22 cellular contexts compared by ENCODE assay signal in genomic region chr2:45772038-45772437, GRCh38.
DNase-seq lines count a peak whose midpoint lies in the region; ATAC-seq and TF ChIP-seq lines count a peak whose summit lies in the region.
"Had no signal": no experiment of that assay in that cellular context is flagged by ENCODE, and none has a peak within 500 bp of the region (broad histone marks: within the 10 kb centered on the region; RNA-seq: fewer than 3 reads in every experiment).

No MANE protein-coding gene starts in this region.

- no peaks in the 10 kb centered on the region for H3K9me3 Mint-ChIP-seq in T-helper 2 cell treated with Interferon-gamma antibody and Interleukin-4, amounts not matched to agents 5 μg/mL and 100 μg/mL, for 36 hours
- H3K9me3 Mint-ChIP-seq: activated T-helper 2 cell treated with anti-CD3 and anti-CD28 coated beads, Interferon-gamma antibody, Interleukin-2, Interleukin-4, amounts not matched to agents 10 μg/mL and 5 μg/mL and 100 μg/mL, durations not matched to agents 14 hours and 24 hours and 36 hours; neural crest cell; stimulated activated naive B cell treated with anti-CD40 and anti-IgM and Interleukin-4, amounts not matched to agents 10 μg/mL and 1 μg/mL and 100 μg/mL, for 72 hours had no signal

- H2BK12ac ChIP-seq in neuronal stem cell (ENCODE audit: low read length): peak overlapping the region; percentile 8

- no peak overlapping the region for H3K4me3 Mint-ChIP-seq in T-helper 2 cell treated with Interferon-gamma antibody and Interleukin-4, amounts not matched to agents 5 μg/mL and 100 μg/mL, for 36 hours
- H3K4me3 Mint-ChIP-seq: activated naive CD8-positive, alpha-beta T cell; neural crest cell had no signal

- no peak overlapping the region for H3K4ac ChIP-seq in neuronal stem cell (ENCODE audit: low read length)

- H3K4me2 ChIP-seq in fibroblast of lung (ENCODE audit: extremely low read depth, insufficient read depth, low read length) (no peak overlapping the region), neuronal stem cell (ENCODE audit: insufficient read depth, low read length, poor library complexity, severe bottlenecking) (no peak overlapping the region), osteoblast (ENCODE audit: insufficient read depth, low read length) (no peak overlapping the region)

- no peak overlapping the region for H2BK5ac ChIP-seq in neuronal stem cell (ENCODE audit: low read length)

- H3K4me3 ChIP-seq in right atrium auricular region: no peak overlapping the region
- no peak overlapping the region for H3K4me3 ChIP-seq in right cardiac atrium (ENCODE audit: low read length)
- no peak overlapping the region for H3K4me3 ChIP-seq in fibroblast of lung (replicated peaks in 1 of 4; ENCODE audit: control extremely low read depth in 1 of 4, insufficient read depth in 1 of 4, low read depth in 3 of 4, low read length in 4 of 4)
- no peak overlapping the region for H3K4me3 ChIP-seq in neuronal stem cell (ENCODE audit: low read length in 2 of 2)
- no peak overlapping the region for H3K4me3 ChIP-seq in osteoblast (ENCODE audit: insufficient read depth, low read length)
- H3K4me3 ChIP-seq: GM12878, mucosa of descending colon had no signal

- no peaks in the 10 kb centered on the region for H3K79me1 ChIP-seq in neuronal stem cell (ENCODE audit: low read depth, low read length)

- no peak overlapping the region for H2BK15ac ChIP-seq in neuronal stem cell (ENCODE audit: low read length)

- DNase-seq in right atrium auricular region (ENCODE audit: low spot score) (no peak), right cardiac atrium (no peak), fibroblast of lung (ENCODE audit: low read depth in 2 of 2) (no peak), neuronal stem cell (ENCODE audit: low spot score) (no peak), DMS79 (lab: John Stamatoyannopoulos, UW) (no peak), osteoblast (ENCODE audit: insufficient read length, low spot score, missing footprints) (no peak)
- no peak for DNase-seq in T-helper 2 cell treated with Interferon-gamma antibody and Interleukin-4, amounts not matched to agents 5 μg/mL and 100 μg/mL, for 36 hours (ENCODE audit: low spot score)
- DNase-seq: activated CD4-positive, alpha-beta T cell treated with anti-CD3 and anti-CD28 coated beads, Interleukin-2, amount 50 U/mL, for 48 hours; activated CD4-positive, CD25-positive, alpha-beta regulatory T cell treated with anti-CD3 and anti-CD28 coated beads, Interleukin-2, amount 50 U/mL, for 72 hours; DMS153; NCI-H1048; NCI-H2107; NCI-H345; NCI-H69; PC-3; stimulated activated naive B cell treated with anti-CD40 and anti-IgM and Interleukin-4, amounts not matched to agents 10 μg/mL and 1 μg/mL and 100 μg/mL, for 72 hours had no signal

- no peak overlapping the region for H3K23ac ChIP-seq in neuronal stem cell (ENCODE audit: low read depth, low read length, poor library complexity)

- no peak overlapping the region for H3K27ac Mint-ChIP-seq in T-helper 2 cell treated with Interferon-gamma antibody and Interleukin-4, amounts not matched to agents 5 μg/mL and 100 μg/mL, for 36 hours
- H3K27ac Mint-ChIP-seq: activated naive CD8-positive, alpha-beta T cell; activated T-helper 2 cell treated with anti-CD3 and anti-CD28 coated beads, Interferon-gamma antibody, Interleukin-2, Interleukin-4, amounts not matched to agents 10 μg/mL and 5 μg/mL and 100 μg/mL, durations not matched to agents 14 hours and 24 hours and 36 hours had no signal

- H3K18ac ChIP-seq in neuronal stem cell (ENCODE audit: low read length): peak overlapping the region; percentile 23

- H4K20me1 ChIP-seq in fibroblast of lung (ENCODE audit: control insufficient read depth, extremely low read depth, insufficient read depth, low read length) (no peaks in the 10 kb centered on the region), osteoblast (ENCODE audit: insufficient read depth, low read length) (peaks cover 5% of the 10 kb centered on the region)

- H3K36me3 ChIP-seq in right atrium auricular region (no peaks in the 10 kb centered on the region), fibroblast of lung (ENCODE audit: control insufficient read depth, insufficient read depth, low read length) (no peaks in the 10 kb centered on the region), neuronal stem cell (replicated peaks in 1 of 2; ENCODE audit: control insufficient read depth in 2 of 2, insufficient read depth in 2 of 2, low read length in 2 of 2) (no peaks in the 10 kb centered on the region), osteoblast (ENCODE audit: insufficient read depth, low read length) (no peaks in the 10 kb centered on the region)
- H3K36me3 ChIP-seq: suprapubic skin had no signal

- H3K27me3 ChIP-seq in right atrium auricular region (no peaks in the 10 kb centered on the region), right cardiac atrium (ENCODE audit: control insufficient read depth, insufficient read depth) (no peaks in the 10 kb centered on the region), fibroblast of lung (ENCODE audit: control insufficient read depth, insufficient read depth, low read length) (no peaks in the 10 kb centered on the region), neuronal stem cell (ENCODE audit: control insufficient read depth in 3 of 3, insufficient read depth in 3 of 3, low read depth in 1 of 3, low read length in 3 of 3) (no peaks in the 10 kb centered on the region), osteoblast (ENCODE audit: insufficient read depth, low read length) (no peaks in the 10 kb centered on the region)
- H3K27me3 ChIP-seq: suprapubic skin had no signal

- H3K79me2 ChIP-seq in fibroblast of lung (ENCODE audit: control insufficient read depth, insufficient read depth, low read length): no peaks in the 10 kb centered on the region
- no peaks in the 10 kb centered on the region for H3K79me2 ChIP-seq in osteoblast (ENCODE audit: insufficient read depth, low read length)

- no peak overlapping the region for H4K8ac ChIP-seq in neuronal stem cell (ENCODE audit: low read depth, low read length)

- TF ChIP-seq CTCF in right atrium auricular region (IDR thresholded peaks at IDR 0.05): no peak
- no peak for TF ChIP-seq CTCF in fibroblast of lung (conservative IDR thresholded peaks at IDR 0.05 in 1 of 2, IDR thresholded peaks at IDR 0.05 in 1 of 2; ENCODE audit: low read depth in 1 of 2, low read length in 2 of 2)
- no peak for TF ChIP-seq CTCF in osteoblast (IDR thresholded peaks at IDR 0.05; ENCODE audit: extremely low read depth, low read depth, low read length)

- no peak overlapping the region for H2BK120ac ChIP-seq in neuronal stem cell (ENCODE audit: low read depth, low read length)

- peak overlapping the region; percentile 49 for H2AK5ac ChIP-seq in neuronal stem cell (ENCODE audit: low read depth, low read length)

- no peak overlapping the region for H4K91ac ChIP-seq in neuronal stem cell (ENCODE audit: low read depth, low read length, poor library complexity)

- peaks cover 0 to 49% of the 10 kb centered on the region in 2 donors for H3K4me1 ChIP-seq in right atrium auricular region
- peaks cover 23% of the 10 kb centered on the region for H3K4me1 ChIP-seq in right cardiac atrium (ENCODE audit: control insufficient read depth, insufficient read depth, low read length)
- H3K4me1 ChIP-seq in fibroblast of lung (ENCODE audit: control insufficient read depth, extremely low read depth, insufficient read depth, low read length): peaks cover 7% of the 10 kb centered on the region
- peaks cover 18 to 22% of the 10 kb centered on the region in 2 donors for H3K4me1 ChIP-seq in neuronal stem cell (ENCODE audit: control insufficient read depth in 2 of 2, insufficient read depth in 1 of 2, low read depth in 1 of 2, low read length in 2 of 2)
- H3K4me1 ChIP-seq in osteoblast (ENCODE audit: insufficient read depth, low read length): peaks cover 13% of the 10 kb centered on the region

- no peak for ATAC-seq in right cardiac atrium
- ATAC-seq: GM12878, PC-3 had no signal

- no peaks in the 10 kb centered on the region for H3K9me3 ChIP-seq in right atrium auricular region
- no peaks in the 10 kb centered on the region for H3K9me3 ChIP-seq in right cardiac atrium (ENCODE audit: control insufficient read depth, low read length)
- no peaks in the 10 kb centered on the region for H3K9me3 ChIP-seq in fibroblast of lung (ENCODE audit: control insufficient read depth, insufficient read depth, low read depth, low read length)
- H3K9me3 ChIP-seq in neuronal stem cell (replicated peaks in 1 of 2; ENCODE audit: control insufficient read depth in 2 of 2, insufficient read depth in 1 of 2, low read depth in 1 of 2, low read length in 2 of 2): no peaks in the 10 kb centered on the region
- no peaks in the 10 kb centered on the region for H3K9me3 ChIP-seq in osteoblast (ENCODE audit: low read depth, low read length)
- H3K9me3 ChIP-seq: mucosa of descending colon, suprapubic skin had no signal

- H3K4me1 Mint-ChIP-seq in T-helper 2 cell treated with Interferon-gamma antibody and Interleukin-4, amounts not matched to agents 5 μg/mL and 100 μg/mL, for 36 hours (ENCODE audit: low read depth): peaks cover 4% of the 10 kb centered on the region

- peaks cover 8% of the 10 kb centered on the region for H3K27me3 Mint-ChIP-seq in T-helper 2 cell treated with Interferon-gamma antibody and Interleukin-4, amounts not matched to agents 5 μg/mL and 100 μg/mL, for 36 hours (ENCODE audit: low read depth)
- H3K27me3 Mint-ChIP-seq: activated naive CD8-positive, alpha-beta T cell; stimulated activated naive B cell treated with anti-CD40 and anti-IgM and Interleukin-4, amounts not matched to agents 10 μg/mL and 1 μg/mL and 100 μg/mL, for 72 hours had no signal

- H3K27ac ChIP-seq in right atrium auricular region (peak overlapping the region; percentile 76 to 78), right cardiac atrium (ENCODE audit: low read length) (no peak overlapping the region), fibroblast of lung (ENCODE audit: insufficient read depth, low read length) (peak overlapping the region; percentile 68), neuronal stem cell (replicated peaks; ENCODE audit: low read length) (no peak overlapping the region), osteoblast (ENCODE audit: low read depth, low read length) (no peak overlapping the region)
- H3K27ac ChIP-seq: suprapubic skin had no signal

- H2AFZ ChIP-seq in fibroblast of lung (ENCODE audit: low read length): no peak overlapping the region
- H2AFZ ChIP-seq in neuronal stem cell (ENCODE audit: low read length): no peak overlapping the region
- H2AFZ ChIP-seq in osteoblast (ENCODE audit: low read length): no peak overlapping the region

- H3K36me3 Mint-ChIP-seq in T-helper 2 cell treated with Interferon-gamma antibody and Interleukin-4, amounts not matched to agents 5 μg/mL and 100 μg/mL, for 36 hours (ENCODE audit: low read depth): no peaks in the 10 kb centered on the region
- H3K36me3 Mint-ChIP-seq: activated naive CD8-positive, alpha-beta T cell; stimulated activated naive B cell treated with anti-CD40 and anti-IgM and Interleukin-4, amounts not matched to agents 10 μg/mL and 1 μg/mL and 100 μg/mL, for 72 hours had no signal

- 43% methylated on average over 2 of the region's 2 CpGs for WGBS in right cardiac atrium
- no CpG with 5 or more reads among the region's 2 CpGs for WGBS in neuronal stem cell (ENCODE audit: extremely low coverage in 2 of 2, insufficient read length in 2 of 2, insufficient replicate concordance in 1 of 2), 2 donors

- intact Hi-C loops in right cardiac atrium (cut with DNase I): loop anchor here in 2 of 4 donors (5.0 to 10.0 kb wide), 2 partner anchors 120 to 163 kb away; partner anchors contain the start of gene PRKCE (in 2 of the 2)

- no peak overlapping the region for H3K14ac ChIP-seq in neuronal stem cell (ENCODE audit: low read length)

- H3K9ac ChIP-seq in fibroblast of lung (ENCODE audit: insufficient read depth, low read length) (no peak overlapping the region), neuronal stem cell (ENCODE audit: low read depth, low read length, poor library complexity) (no peak overlapping the region)

Comparison
In these comparisons a context has a peak if more than half of its experiments do, and no peak if none do; other contexts are left out.
1. H3K27ac ChIP-seq: peak in right atrium auricular region (2 of 2) and fibroblast of lung (single experiment); none in right cardiac atrium (single experiment), neuronal stem cell (single experiment) and osteoblast (single experiment).